8 cellular contexts compared by ENCODE assay signal in the genomic region with DNA sequence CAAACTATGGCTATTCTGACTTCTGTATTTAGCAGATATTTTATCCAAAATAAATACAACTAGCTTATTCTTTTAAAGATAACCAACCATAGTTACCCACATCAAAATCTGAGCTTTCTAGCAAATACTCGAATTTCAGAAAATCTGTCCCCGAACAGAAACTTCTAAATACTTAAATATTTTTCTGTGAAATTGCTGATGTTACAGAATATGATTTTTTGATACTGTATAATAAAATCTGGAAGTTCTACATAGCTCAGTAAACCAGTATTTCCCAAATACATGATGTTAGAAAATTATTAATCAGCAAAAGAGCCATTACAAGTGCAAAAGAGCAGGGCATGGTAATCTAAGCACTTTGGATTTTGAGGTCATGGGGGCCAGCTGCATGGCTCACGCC.
"Had no signal": no experiment of that assay in that cellular context is flagged by ENCODE, and none has a peak within 500 bp of the region (broad histone marks: within the 10 kb centered on the region; RNA-seq: fewer than 3 reads in every experiment).

No MANE protein-coding gene starts in this region.

- ATAC-seq: GM12878 had no signal

- DNase-seq: GDM1, GF-D8 had no signal

- H3K4me3 ChIP-seq: GM12878 had no signal

- FAIRE-seq: G401.6, GM12878, GM12891, GM12892, GM18507, GM19239 had no signal
